8 cellular contexts compared by ENCODE assay signal in genomic region chrX:56767413-56768119, GRCh38. TPM values are rescaled to one million over a fixed set of nuclear protein-coding genes. Genes with fewer than 3 reads are reported as not detected.
DNase-seq lines count a peak whose midpoint lies in the region; ATAC-seq, FAIRE-seq and TF ChIP-seq lines count a peak whose summit lies in the region.
"Not testable (repeated sequence)": the region's sequence is repeated elsewhere in the genome, so short reads cannot be mapped to it uniquely, and the experiment has no call there.

No MANE protein-coding gene starts in this region.

- H3K27ac ChIP-seq in WERI-Rb-1 (peak overlapping the region; percentile 64), coronary artery (peak overlapping the region; percentile 56 to 64), transverse colon (peak overlapping the region in 2 of 4 donors; percentile 38 to 75)
- H3K27ac ChIP-seq in kidney (ENCODE audit: low read depth in 2 of 2, low read length in 2 of 2): not testable (repeated sequence)

- not testable (repeated sequence) for H3K9ac ChIP-seq in kidney (ENCODE audit: low read length in 2 of 2)

- H3K9me3 ChIP-seq in WERI-Rb-1 (ENCODE audit: severe bottlenecking); kidney (ENCODE audit: control insufficient read depth in 1 of 2, low read length in 2 of 2); neuron (ENCODE audit: low read length); transverse colon: not testable (repeated sequence)

- TF ChIP-seq EP300 in transverse colon (IDR thresholded peaks at IDR 0.05; ENCODE audit: low read depth): not testable (repeated sequence)

- H3K36me3 ChIP-seq in WERI-Rb-1; kidney (ENCODE audit: control insufficient read depth in 1 of 2, insufficient read depth in 2 of 2, low read length in 2 of 2); neuron (ENCODE audit: insufficient read depth, low read length); transverse colon: not testable (repeated sequence)

- not testable (repeated sequence) for H3K4me1 ChIP-seq in kidney (ENCODE audit: control insufficient read depth in 1 of 2, insufficient read depth in 1 of 2, low read depth in 1 of 2, low read length in 2 of 2); neuron (ENCODE audit: insufficient read depth, low read length); transverse colon

- TF ChIP-seq CTCF in GM13976 (IDR thresholded peaks at IDR 0.05; ENCODE audit: borderline replicate concordance, control extremely low read depth, extremely low read depth, insufficient read depth, missing control alignments); WERI-Rb-1 (IDR thresholded peaks at IDR 0.05; ENCODE audit: low read depth, low read length); coronary artery (IDR thresholded peaks at IDR 0.05); kidney (IDR thresholded peaks at IDR 0.05; ENCODE audit: borderline replicate concordance, extremely low read depth, insufficient read depth); transverse colon (IDR thresholded peaks at IDR 0.05): not testable (repeated sequence)

- not testable (repeated sequence) for H3K27me3 ChIP-seq in WERI-Rb-1 (ENCODE audit: insufficient read depth, low read depth, severe bottlenecking); neuron (ENCODE audit: insufficient read depth, low read length); transverse colon

- WGBS in transverse colon (ENCODE audit: low coverage in 1 of 2), 2 donors: 44 to 100% methylated on average over 1 to 24 of the region's 39 CpGs

- H2AFZ ChIP-seq in neuron (ENCODE audit: low read depth, low read length): not testable (repeated sequence)

- DNase-seq in GM13976 (ENCODE audit: low spot score) (peak; percentile 2), WERI-Rb-1 (peak; percentile 33), coronary artery (ENCODE audit: low spot score) (peak; percentile 81), kidney (peak; percentile 84), transverse colon (peak; percentile 34)

- TF ChIP-seq POLR2A in transverse colon (IDR thresholded peaks at IDR 0.05): not testable (repeated sequence)

- intact Hi-C loops in kidney (cut with DNase I); transverse colon (cut with DNase I; ENCODE audit: low total_unique reads): not testable (repeated sequence)

- in situ Hi-C loops in GM13976 (cut with MboI; ENCODE audit: low sequenced_read_pairs, unreplicated experiment): not testable (repeated sequence)
- in situ Hi-C loops in transverse colon (cut with MboI; ENCODE audit: low pct_ligation_motif_present in 1 of 4, low pct_unique_long_range_greater_than_20kb in 1 of 4, low sequenced_read_pairs in 3 of 4): loop anchor here in 2 of 4 donors (25.0 kb wide), 1 partner anchor 220 kb away; the partner anchor contains the start of gene SPIN3 (in 2 of the 2)

- peak; percentile 18 for ATAC-seq in GM21360 (IDR thresholded peaks at IDR 0.05; ENCODE audit: unreplicated experiment)
- peak; percentile 27 for ATAC-seq in HG03159 (IDR thresholded peaks at IDR 0.05; ENCODE audit: unreplicated experiment)

- peak overlapping the region; percentile 53 for H3K4me3 ChIP-seq in WERI-Rb-1 (ENCODE audit: low read depth, low read length)
- peak overlapping the region; percentile 74 for H3K4me3 ChIP-seq in coronary artery
- not testable (repeated sequence) for H3K4me3 ChIP-seq in kidney (ENCODE audit: low read length in 2 of 2)
- H3K4me3 ChIP-seq in neuron (ENCODE audit: low read length): peak overlapping the region; percentile 18
- peak overlapping the region in 2 of 4 donors; percentile 48 to 64 for H3K4me3 ChIP-seq in transverse colon

- peak; percentile 98 for FAIRE-seq in kidney (lab: Jason Lieb, UNC)

RNA-seq across cellular contexts. Expression of gene NBDY, which starts 38.5 kb away (rescaled TPM):
- 50.8 TPM for total RNA-seq in kidney
- polyA plus RNA-seq in kidney (ENCODE audit: insufficient read depth, low read depth, low replicate concordance): 88.7 TPM
- 10 to 100 TPM in 1 of 4 donors, 1 to 10 TPM in 2, not detected in 1; 4.1 to 10.5 (median 9.4) TPM for total RNA-seq in transverse colon

Comparison
In these comparisons a context has a peak if more than half of its experiments do, and no peak if none do; other contexts are left out.
1. DNase-seq: peak in every context shown above with its lines; median percentile 84 in kidney; 81 in coronary artery; 34 in transverse colon; 33 in WERI-Rb-1; 2 in GM13976.